Comparison of ENCODE assay signal across 21 cellular contexts in the genomic region with DNA sequence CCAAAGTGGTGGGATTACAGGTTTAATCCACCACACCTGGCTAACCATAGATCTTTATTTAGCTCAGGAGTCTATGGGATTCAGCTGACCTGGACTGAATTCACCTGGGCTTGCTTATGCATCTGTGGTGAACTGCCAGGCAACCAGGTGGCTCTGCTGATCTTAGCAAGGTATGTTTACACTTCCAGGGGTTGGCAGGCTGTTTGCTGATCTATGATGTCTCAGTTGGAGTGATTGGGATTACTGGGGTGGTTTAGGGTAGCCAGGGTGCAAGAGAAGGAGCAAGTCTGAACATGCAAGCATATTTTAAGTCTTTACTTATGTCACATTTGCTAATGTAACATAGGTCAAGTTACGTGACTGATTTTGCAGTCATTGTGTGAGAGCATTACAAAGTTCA.
"Had no signal": no experiment of that assay in that cellular context is flagged by ENCODE, and none has a peak within 500 bp of the region (broad histone marks: within the 10 kb centered on the region; RNA-seq: fewer than 3 reads in every experiment).

No MANE protein-coding gene starts in this region.

- H3K36me3 Mint-ChIP-seq: activated CD4-positive, alpha-beta memory T cell treated with anti-CD3 and anti-CD28 coated beads for 36 hours; naive B cell had no signal

- H3K9me3 Mint-ChIP-seq: activated CD4-positive, alpha-beta memory T cell treated with anti-CD3 and anti-CD28 coated beads for 36 hours had no signal

- H3K4me1 Mint-ChIP-seq: mesothelial cell of epicardium, nephron progenitor cell had no signal

- DNase-seq: activated CD4-positive, alpha-beta memory T cell treated with anti-CD3 and anti-CD28 coated beads for 36 hours; activated CD4-positive, alpha-beta T cell treated with anti-CD3 and anti-CD28 coated beads for 48 hours; activated CD8-positive, alpha-beta memory T cell treated with anti-CD3 and anti-CD28 coated beads, Interleukin-2, amount 50 U/mL, for 4 hours; activated effector memory CD4-positive, alpha-beta T cell treated with anti-CD3 and anti-CD28 coated beads, Interleukin-2, amount 50 U/mL, for 16 hours; activated naive CD4-positive, alpha-beta T cell treated with anti-CD3 and anti-CD28 coated beads, Interleukin-2, amount 10 ng/mL, durations not matched to agents 7 days and 5 days; activated naive CD8-positive, alpha-beta T cell treated with anti-CD3 and anti-CD28 coated beads, Interleukin-2, amount 10 ng/mL, durations not matched to agents 7 days and 5 days; activated T-cell treated with anti-CD3 and anti-CD28 coated beads, Interleukin-2, amount 50 U/mL, for 1 hour; amniotic stem cell; central memory CD4-positive, alpha-beta T cell; left cardiac atrium; naive B cell; nephron progenitor cell; stimulated activated CD4-positive, alpha-beta T cell treated with anti-CD3 and anti-CD28 coated beads, Interleukin-15, amount 100 ng/mL, for 24 hours; stimulated activated CD4-positive, alpha-beta T cell treated with anti-CD3 and anti-CD28 coated beads, Interleukin-2, amount 100 ng/mL, for 24 hours; stimulated activated naive CD4-positive, alpha-beta T cell; T-helper 1 cell; transverse colon had no signal

- H3K27me3 Mint-ChIP-seq: activated CD4-positive, alpha-beta memory T cell treated with anti-CD3 and anti-CD28 coated beads for 36 hours; activated naive CD4-positive, alpha-beta T cell treated with anti-CD3 and anti-CD28 coated beads, Interleukin-2, amount 10 ng/mL, durations not matched to agents 7 days and 5 days; activated naive CD8-positive, alpha-beta T cell treated with anti-CD3 and anti-CD28 coated beads, Interleukin-2, amount 10 ng/mL, durations not matched to agents 7 days and 5 days had no signal

- H3K9me3 ChIP-seq: neutrophil, prostate gland, transverse colon had no signal

- ATAC-seq: left cardiac atrium had no signal

- H3K36me3 ChIP-seq: neutrophil, prostate gland, transverse colon had no signal

- H3K4me1 ChIP-seq: prostate gland, transverse colon had no signal

- H3K4me3 Mint-ChIP-seq: activated CD4-positive, alpha-beta memory T cell treated with anti-CD3 and anti-CD28 coated beads for 36 hours; activated naive CD4-positive, alpha-beta T cell treated with anti-CD3 and anti-CD28 coated beads, Interleukin-2, amount 10 ng/mL, durations not matched to agents 7 days and 5 days; activated naive CD8-positive, alpha-beta T cell treated with anti-CD3 and anti-CD28 coated beads, Interleukin-2, amount 10 ng/mL, durations not matched to agents 7 days and 5 days; activated T-helper 1 cell treated with anti-CD3 and anti-CD28 coated beads, Interleukin-12 subunit alpha, Interleukin-12 subunit beta, Interleukin-2, Interleukin-4 antibody, amounts not matched to agents 30 ng/mL and 10 ng/mL and 1 ng/mL, durations not matched to agents 14 hours and 24 hours and 36 hours; mesothelial cell of epicardium; naive B cell; nephron progenitor cell had no signal

- H3K27ac ChIP-seq: neutrophil, prostate gland, transverse colon had no signal

- H3K27ac Mint-ChIP-seq: activated CD4-positive, alpha-beta memory T cell treated with anti-CD3 and anti-CD28 coated beads for 36 hours; activated naive CD4-positive, alpha-beta T cell treated with anti-CD3 and anti-CD28 coated beads, Interleukin-2, amount 10 ng/mL, durations not matched to agents 7 days and 5 days; activated naive CD8-positive, alpha-beta T cell treated with anti-CD3 and anti-CD28 coated beads, Interleukin-2, amount 10 ng/mL, durations not matched to agents 7 days and 5 days; activated T-helper 1 cell treated with anti-CD3 and anti-CD28 coated beads, Interleukin-12 subunit alpha, Interleukin-12 subunit beta, Interleukin-2, Interleukin-4 antibody, amounts not matched to agents 30 ng/mL and 10 ng/mL and 1 ng/mL, durations not matched to agents 14 hours and 24 hours and 36 hours; mesothelial cell of epicardium; naive B cell; nephron progenitor cell had no signal

- H3K4me3 ChIP-seq: prostate gland, transverse colon had no signal

- H3K27me3 ChIP-seq: neutrophil, transverse colon had no signal
